ENCODE assay signal across 1 cellular context in the genomic region with DNA sequence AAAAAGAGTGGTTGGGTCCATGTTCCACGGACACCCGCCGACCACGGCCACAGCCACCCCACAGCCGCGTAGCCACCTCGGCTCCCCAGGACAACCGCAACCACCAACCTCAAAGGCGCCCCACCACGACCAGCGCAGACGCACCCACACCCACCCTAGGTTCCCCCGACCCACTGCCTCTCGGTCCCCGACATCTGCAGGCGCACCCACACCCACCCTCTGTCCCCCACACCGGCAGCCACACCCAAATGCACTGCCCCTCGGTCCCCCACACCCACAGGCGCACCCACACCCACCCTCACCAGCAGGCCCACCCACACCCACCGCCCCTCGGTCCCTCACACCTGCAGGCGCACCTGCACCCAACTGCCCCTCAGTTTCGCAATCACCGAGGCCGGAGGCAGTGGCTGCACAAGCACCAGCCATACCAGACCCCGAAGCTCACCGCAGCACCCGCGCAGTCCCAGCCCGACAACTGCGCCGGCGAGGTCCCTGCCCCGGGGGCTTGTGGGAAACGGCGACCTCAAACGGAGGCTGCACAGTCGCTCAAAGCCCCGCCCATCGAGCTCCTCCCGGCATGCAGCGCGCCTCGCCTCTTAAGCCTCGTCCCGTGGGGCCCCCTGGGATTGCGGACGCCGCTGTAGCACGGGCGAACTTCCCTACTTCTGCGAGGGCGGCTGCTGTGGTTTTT.
TF ChIP-seq lines count a peak whose summit lies in the region.

No MANE protein-coding gene starts in this region.

TF ChIP-seq in HEK293, 187 proteins besides CTCF, POLR2A, EP300 and RAD21 (continued from another document):
- TF ChIP-seq, protein P1, sequence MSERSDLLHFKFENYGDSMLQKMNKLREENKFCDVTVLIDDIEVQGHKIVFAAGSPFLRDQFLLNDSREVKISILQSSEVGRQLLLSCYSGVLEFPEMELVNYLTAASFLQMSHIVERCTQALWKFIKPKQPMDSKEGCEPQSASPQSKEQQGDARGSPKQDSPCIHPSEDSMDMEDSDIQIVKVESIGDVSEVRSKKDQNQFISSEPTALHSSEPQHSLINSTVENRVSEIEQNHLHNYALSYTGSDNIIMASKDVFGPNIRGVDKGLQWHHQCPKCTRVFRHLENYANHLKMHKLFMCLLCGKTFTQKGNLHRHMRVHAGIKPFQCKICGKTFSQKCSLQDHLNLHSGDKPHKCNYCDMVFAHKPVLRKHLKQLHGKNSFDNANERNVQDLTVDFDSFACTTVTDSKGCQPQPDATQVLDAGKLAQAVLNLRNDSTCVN (tag by site-specific recombination; optimal IDR thresholded peaks at IDR 0.05): no peak
- TF ChIP-seq ZNF610 (tag by site-specific recombination; IDR thresholded peaks at IDR 0.05; ENCODE audit: borderline replicate concordance) (no peak), EGR2 (tag by site-specific recombination; IDR thresholded peaks at IDR 0.05; ENCODE audit: low read depth) (peak; percentile 55; the same call in 1 of the 2 replicates), ZNF521 (tag by site-specific recombination; IDR thresholded peaks at IDR 0.05) (no peak)
